Comparison of ENCODE assay signal across 8 cellular contexts in the genomic region with DNA sequence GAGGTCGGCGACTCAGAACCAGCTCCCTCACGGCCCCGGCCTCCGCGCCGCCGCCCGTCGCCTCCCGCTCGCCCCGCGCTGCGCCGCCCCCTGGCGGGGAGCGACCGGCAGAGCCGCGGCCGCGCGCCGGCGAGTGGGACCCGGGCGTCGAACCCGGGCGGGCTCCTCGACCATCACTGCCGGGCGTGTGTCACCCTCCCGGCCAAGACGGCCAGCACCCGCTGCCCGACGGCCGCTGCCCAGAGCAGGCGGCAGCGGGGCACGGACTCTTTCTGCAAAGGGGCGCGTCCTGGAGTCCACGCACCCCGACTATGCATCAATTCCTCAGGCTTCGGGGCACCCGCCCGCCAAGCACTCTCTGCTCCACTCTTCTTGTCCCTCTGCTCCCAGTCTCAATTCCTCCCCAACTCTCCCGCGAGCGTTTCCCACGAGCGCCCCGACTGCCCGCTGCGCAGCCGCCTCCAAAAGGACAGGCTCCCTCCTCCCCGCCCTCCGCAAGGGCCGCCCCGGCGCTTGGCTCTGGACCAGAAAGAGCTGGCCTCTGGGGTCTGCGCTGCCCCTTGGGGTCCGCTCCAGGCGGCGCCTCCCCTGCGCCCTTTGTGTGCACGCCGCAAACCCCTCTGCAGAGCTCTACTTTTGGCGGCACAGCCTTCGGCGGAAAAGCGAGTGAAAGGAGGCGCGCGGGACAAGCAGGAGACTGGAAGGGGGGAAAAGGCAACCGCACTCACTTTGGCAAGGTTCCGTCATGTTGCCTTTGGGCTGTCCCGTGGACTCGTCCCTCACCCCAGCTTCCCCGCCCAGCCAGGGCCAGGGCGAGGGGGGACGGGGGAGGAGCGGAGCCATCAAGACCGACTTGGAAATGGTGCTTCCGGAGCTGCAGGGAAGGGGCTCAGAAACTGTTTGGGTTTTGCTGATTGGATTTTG. TPM values are rescaled to one million over a fixed set of nuclear protein-coding genes. Genes with fewer than 3 reads are reported as not detected.
DNase-seq lines count a peak whose midpoint lies in the region; ATAC-seq and TF ChIP-seq lines count a peak whose summit lies in the region.

No MANE protein-coding gene starts in this region.

- peak overlapping the region; percentile 74 to 85 (median 78) for H3K4me3 ChIP-seq in BLaER1 treated with 17β-estradiol and CSF1 and Interleukin-3, amounts not matched to agents 10 nM and 100 nM
- peak overlapping the region; percentile 67 to 92 (median 75) for H3K4me3 ChIP-seq in Peyer's patch
- peak overlapping the region; percentile 85 for H3K4me3 ChIP-seq in thoracic aorta

- no peaks in the 10 kb centered on the region for H3K36me3 Mint-ChIP-seq in neural crest cell (ENCODE audit: low read depth)

- peak overlapping the region; percentile 93 to 100 (median 98) for H3K4me2 ChIP-seq in BLaER1 treated with 17β-estradiol and CSF1 and Interleukin-3, amounts not matched to agents 10 nM and 100 nM

- H3K27me3 Mint-ChIP-seq in neural crest cell (ENCODE audit: low read depth): peaks cover 18% of the 10 kb centered on the region

- peak overlapping the region; percentile 90 for H3K27ac Mint-ChIP-seq in neural crest cell (ENCODE audit: unreplicated experiment)

- peak; percentile 61 for ATAC-seq in GM19035 (IDR thresholded peaks at IDR 0.05; ENCODE audit: unreplicated experiment)
- peak; percentile 58 for ATAC-seq in HG03175 (IDR thresholded peaks at IDR 0.05; ENCODE audit: unreplicated experiment)
- ATAC-seq in foreskin keratinocyte: peak; percentile 65
- peak; percentile 59 for ATAC-seq in thoracic aorta (ENCODE audit: insufficient number of reproducible peaks, low FRiP score, low read depth)

- H3K4me3 Mint-ChIP-seq in neural crest cell: peak overlapping the region; percentile 97

- H3K9ac ChIP-seq in BLaER1 treated with 17β-estradiol and CSF1 and Interleukin-3, amounts not matched to agents 10 nM and 100 nM: peak overlapping the region; percentile 40 to 81 (median 72); a peak in 21 of 22 replicates

- H3K4me1 Mint-ChIP-seq in neural crest cell: peaks cover 13% of the 10 kb centered on the region

- no peaks in the 10 kb centered on the region for H4K20me1 ChIP-seq in BLaER1 treated with 17β-estradiol and CSF1 and Interleukin-3, amounts not matched to agents 10 nM and 100 nM

- no peak for TF ChIP-seq POLR2A in Peyer's patch (IDR thresholded peaks at IDR 0.05)

- DNase-seq in Peyer's patch: peak; percentile 47 to 81 (median 76)
- peak; percentile 25 for DNase-seq in activated gamma-delta T cell treated with anti-CD3 and anti-CD28 coated beads, Interleukin-2, amount 50 U/mL, for 16 hours (ENCODE audit: low read depth)
- DNase-seq in foreskin keratinocyte: peak; percentile 7 to 41
- peak; percentile 51 for DNase-seq in neural crest cell (ENCODE audit: low read depth, low spot score)
- peak; percentile 33 for DNase-seq in thoracic aorta (ENCODE audit: low spot score)

- H3K9me3 Mint-ChIP-seq in neural crest cell: no peaks in the 10 kb centered on the region

- peak overlapping the region in 3 of 11 experiments; percentile 6 to 34 (median 8); a peak in 2 of 22 replicates for H3K27ac ChIP-seq in BLaER1 treated with 17β-estradiol and CSF1 and Interleukin-3, amounts not matched to agents 10 nM and 100 nM
- H3K27ac ChIP-seq in Peyer's patch (peak overlapping the region; percentile 79 to 93 (median 86)), foreskin keratinocyte (no peak overlapping the region), thoracic aorta (peak overlapping the region; percentile 96 to 97)

- H3K27me3 ChIP-seq in BLaER1 treated with 17β-estradiol and CSF1 and Interleukin-3, amounts not matched to agents 10 nM and 100 nM: peaks cover 0 to 16% (median 6%) of the 10 kb centered on the region in 11 experiments; a peak in 11 of 22 replicates
- H3K27me3 ChIP-seq in Peyer's patch (no peaks in the 10 kb centered on the region), foreskin keratinocyte (no peaks in the 10 kb centered on the region), thoracic aorta (replicated peaks; ENCODE audit: insufficient read depth) (no peaks in the 10 kb centered on the region)

- no peaks in the 10 kb centered on the region for H3K36me3 ChIP-seq in BLaER1 treated with 17β-estradiol and CSF1 and Interleukin-3, amounts not matched to agents 10 nM and 100 nM
- H3K36me3 ChIP-seq in Peyer's patch (no peaks in the 10 kb centered on the region), thoracic aorta (no peaks in the 10 kb centered on the region)

- peaks cover 4 to 15% (median 8%) of the 10 kb centered on the region in 10 experiments; a peak in 16 of 20 replicates for H3K4me1 ChIP-seq in BLaER1 treated with 17β-estradiol and CSF1 and Interleukin-3, amounts not matched to agents 10 nM and 100 nM
- peaks cover 0 to 25% (median 8%) of the 10 kb centered on the region in 4 donors for H3K4me1 ChIP-seq in Peyer's patch
- peaks cover 12% of the 10 kb centered on the region for H3K4me1 ChIP-seq in foreskin keratinocyte
- peaks cover 5 to 39% of the 10 kb centered on the region in 2 donors for H3K4me1 ChIP-seq in thoracic aorta (ENCODE audit: control insufficient read depth in 1 of 2, low read depth in 2 of 2)

- TF ChIP-seq CTCF in Peyer's patch (IDR thresholded peaks at IDR 0.05): peak in 5 of 6 experiments; percentile 29 to 92 (median 77)
- TF ChIP-seq CTCF in foreskin keratinocyte (conservative IDR thresholded peaks at IDR 0.05): peak; percentile 62
- TF ChIP-seq CTCF in neural crest cell (conservative IDR thresholded peaks at IDR 0.05): peak; percentile 70
- TF ChIP-seq CTCF in thoracic aorta (IDR thresholded peaks at IDR 0.05): no peak

- no peaks in the 10 kb centered on the region for H3K9me3 ChIP-seq in BLaER1 treated with 17β-estradiol and CSF1 and Interleukin-3, amounts not matched to agents 10 nM and 100 nM (replicated peaks in 1 of 11)
- no peaks in the 10 kb centered on the region for H3K9me3 ChIP-seq in Peyer's patch
- H3K9me3 ChIP-seq in thoracic aorta: no peaks in the 10 kb centered on the region

RNA-seq across cellular contexts. Expression of gene PDE5A, which starts 1.1 kb away (rescaled TPM):
- total RNA-seq in Peyer's patch: 10 to 100 TPM; 37.7 to 58.6 (median 47.2) TPM
- total RNA-seq in foreskin keratinocyte: 5.4 and 7.9 TPM in 2 replicates
- polyA plus RNA-seq in foreskin keratinocyte: 1.1 and 1.4 TPM in 2 replicates
- 13.9 and 15.4 TPM in 2 replicates for total RNA-seq in neural crest cell
- total RNA-seq in thoracic aorta: 100 to 1,000 TPM; 158 to 223 TPM

Comparison
In these comparisons a context has a peak if more than half of its experiments do, and no peak if none do; other contexts are left out.
1. DNase-seq: peak in every context shown above with its lines; median percentile 76 in Peyer's patch; 51 in neural crest cell; 33 in thoracic aorta; 25 in activated gamma-delta T cell treated with anti-CD3 and anti-CD28 coated beads, Interleukin-2, amount 50 U/mL, for 16 hours; 24 in foreskin keratinocyte.